1 cellular context compared by ENCODE assay signal in genomic region chr12:132144115-132145071, GRCh38.
A peak's percentile ranks its signal among the peaks of the same experiment; 100 is the strongest.
TF ChIP-seq lines count a peak whose summit lies in the region.

Gene DDX51, minus strand, starts transcription at chr12:132144319. Its CDS starts 23 bp downstream, at chr12:132144296.
Gene NOC4L, plus strand, starts transcription at chr12:132144457. Its CDS starts 32 bp downstream, at chr12:132144489.

TF ChIP-seq in WTC11, 78 proteins besides CTCF, POLR2A, EP300 and RAD21 (continued from another document and continues in another):
- TF ChIP-seq MAX (CRISPR knock-in tag; IDR thresholded peaks at IDR 0.05) (peak; percentile 95), IRF1 (CRISPR knock-in tag; IDR thresholded peaks at IDR 0.05) (no peak), MXD4 (CRISPR knock-in tag; IDR thresholded peaks at IDR 0.05; ENCODE audit: borderline replicate concordance) (no peak), FOXP4 (CRISPR knock-in tag; IDR thresholded peaks at IDR 0.05) (0 out of 2 replicates have a peak, but pooled peaks have one; percentile 64), E2F5 (CRISPR knock-in tag; IDR thresholded peaks at IDR 0.05) (peak; percentile 67; the same call in 1 of the 2 replicates), USF2 (CRISPR knock-in tag; IDR thresholded peaks at IDR 0.05) (peak; percentile 65), SP1 (CRISPR knock-in tag; conservative IDR thresholded peaks at IDR 0.05) (peak; percentile 96), ZNF138 (CRISPR knock-in tag; conservative IDR thresholded peaks at IDR 0.05) (no peak), JAZF1 (CRISPR knock-in tag; IDR thresholded peaks at IDR 0.05) (no peak), ETV6 (CRISPR knock-in tag; IDR thresholded peaks at IDR 0.05) (peak; percentile 82; the same call in 1 of the 2 replicates), EMX1 (CRISPR knock-in tag; IDR thresholded peaks at IDR 0.05) (no peak), ZMAT4 (CRISPR knock-in tag; IDR thresholded peaks at IDR 0.05) (no peak), ATF6 (CRISPR knock-in tag; IDR thresholded peaks at IDR 0.05) (no peak), HMGA2 (CRISPR knock-in tag; IDR thresholded peaks at IDR 0.05) (no peak), ZBTB21 (CRISPR knock-in tag; IDR thresholded peaks at IDR 0.05; ENCODE audit: borderline replicate concordance) (peak; percentile 98), GABPB1 (CRISPR knock-in tag; IDR thresholded peaks at IDR 0.05) (peak; percentile 37; the same call in 1 of the 2 replicates), RELA (CRISPR knock-in tag; IDR thresholded peaks at IDR 0.05; ENCODE audit: borderline replicate concordance) (no peak), RORB (CRISPR knock-in tag; IDR thresholded peaks at IDR 0.05) (no peak), ARID4B (CRISPR knock-in tag; IDR thresholded peaks at IDR 0.05; ENCODE audit: borderline replicate concordance) (peak; percentile 84; the same call in 1 of the 2 replicates), IRF2 (CRISPR knock-in tag; IDR thresholded peaks at IDR 0.05; ENCODE audit: borderline replicate concordance, low read depth) (no peak), ZNF263 (CRISPR knock-in tag; IDR thresholded peaks at IDR 0.05; ENCODE audit: low read depth) (no peak), NR3C1 (CRISPR knock-in tag; conservative IDR thresholded peaks at IDR 0.05; ENCODE audit: low read depth) (no peak), NFATC4 (CRISPR knock-in tag; IDR thresholded peaks at IDR 0.05) (no peak), ZNF317 (CRISPR knock-in tag; IDR thresholded peaks at IDR 0.05; ENCODE audit: borderline replicate concordance, low read depth) (no peak), FOXK1 (CRISPR knock-in tag; IDR thresholded peaks at IDR 0.05) (peak; percentile 99), E2F1 (CRISPR knock-in tag; IDR thresholded peaks at IDR 0.05) (no peak), SMAD4 (CRISPR knock-in tag; IDR thresholded peaks at IDR 0.05) (no peak), ZSCAN18 (CRISPR knock-in tag; IDR thresholded peaks at IDR 0.05) (no peak), CDX4 (CRISPR knock-in tag; IDR thresholded peaks at IDR 0.05; ENCODE audit: borderline replicate concordance) (no peak), ATF1 (CRISPR knock-in tag; IDR thresholded peaks at IDR 0.05) (peak; percentile 99; the same call in 1 of the 2 replicates), STAT6 (CRISPR knock-in tag; conservative IDR thresholded peaks at IDR 0.05; ENCODE audit: low read depth) (0 out of 2 replicates have a peak, but pooled peaks have one; percentile 78), ZNF425 (CRISPR knock-in tag; conservative IDR thresholded peaks at IDR 0.05) (no peak), NR1H2 (CRISPR knock-in tag; IDR thresholded peaks at IDR 0.05) (no peak)
